In genomic region chr4:40550900-40551546, GRCh38 we compare ENCODE assay signal across 8 cellular contexts.
DNase-seq lines count a peak whose midpoint lies in the region; ATAC-seq, FAIRE-seq and TF ChIP-seq lines count a peak whose summit lies in the region.

No MANE protein-coding gene starts in this region.

- peak; percentile 12 for DNase-seq in activated gamma-delta T cell treated with Interleukin-2 at 50 U/mL for 16 hours
- no peak for DNase-seq in activated gamma-delta T cell (lab: John Stamatoyannopoulos, UW)
- no peak for DNase-seq in epithelial cell of proximal tubule (ENCODE audit: low read depth)
- DNase-seq in omental fat pad (ENCODE audit: low spot score) = no peak
- DNase-seq in frontal cortex (ENCODE audit: low spot score in 2 of 2) = no peak

- H4K20me1 ChIP-seq in SU-DHL-6 (ENCODE audit: low read depth, low read length) = no peaks in the 10 kb centered on the region

- H3K9me2 ChIP-seq in SU-DHL-6 (replicated peaks; ENCODE audit: insufficient read depth, low read length) = no peaks in the 10 kb centered on the region

- no peaks in the 10 kb centered on the region for H3K79me2 ChIP-seq in SU-DHL-6 (ENCODE audit: insufficient read depth, low read length)

- H3K36me3 ChIP-seq in SU-DHL-6 (ENCODE audit: low read length) = no peaks in the 10 kb centered on the region

- no peak for TF ChIP-seq EP300 in Ishikawa (IDR thresholded peaks at IDR 0.05; ENCODE audit: borderline replicate concordance)

- peak; percentile 43; the same call in 1 of the 2 replicates for TF ChIP-seq RAD21 in Ishikawa (IDR thresholded peaks at IDR 0.05; ENCODE audit: low read depth)

- H3K4me3 ChIP-seq in SU-DHL-6 (ENCODE audit: insufficient read depth, low read length, poor library complexity, severe bottlenecking) (no peak overlapping the region), epithelial cell of proximal tubule (ENCODE audit: low read depth, low read length) (peak overlapping the region; percentile 21)

- no peak for FAIRE-seq in frontal cortex (lab: Jason Lieb, UNC)

- H3K27ac ChIP-seq in SU-DHL-6 (ENCODE audit: low read depth, low read length) = no peak overlapping the region

- TF ChIP-seq CTCF in SU-DHL-6 (IDR thresholded peaks at IDR 0.05; ENCODE audit: insufficient read depth, low read length, poor library complexity, severe bottlenecking) (peak; percentile 22), epithelial cell of proximal tubule (conservative IDR thresholded peaks at IDR 0.05; ENCODE audit: low read depth, low read length) (peak; percentile 67), omental fat pad (IDR thresholded peaks at IDR 0.05) (no peak)

- H3K4me2 ChIP-seq in SU-DHL-6 (ENCODE audit: low read depth, low read length, poor library complexity, severe bottlenecking) = peak overlapping the region; percentile 31

- no peak overlapping the region for H3K9ac ChIP-seq in SU-DHL-6 (ENCODE audit: low read length)

- no peaks in the 10 kb centered on the region for H3K27me3 ChIP-seq in SU-DHL-6 (ENCODE audit: low read length)

- no peaks in the 10 kb centered on the region for H3F3A ChIP-seq in SU-DHL-6 (ENCODE audit: insufficient read depth)

- H2AFZ ChIP-seq in SU-DHL-6 (ENCODE audit: low read depth, low read length, severe bottlenecking) = no peak overlapping the region

- ATAC-seq in GM21528 (IDR thresholded peaks at IDR 0.05; ENCODE audit: low FRiP score, unreplicated experiment) (peak; percentile 78), omental fat pad (ENCODE audit: low FRiP score) (peak; percentile 75)

- no peaks in the 10 kb centered on the region for H3K9me3 ChIP-seq in SU-DHL-6 (ENCODE audit: insufficient read depth, low read length)

TF ChIP-seq in Ishikawa, 13 proteins besides CTCF, POLR2A, EP300 and RAD21:
- TF ChIP-seq YY1 (IDR thresholded peaks at IDR 0.05; ENCODE audit: low read depth) (no peak), TCF12 (IDR thresholded peaks at IDR 0.05; ENCODE audit: low read depth) (no peak), USF1 (IDR thresholded peaks at IDR 0.05) (no peak), MAX (IDR thresholded peaks at IDR 0.05) (no peak), FOXM1 (IDR thresholded peaks at IDR 0.05; ENCODE audit: borderline replicate concordance, low read depth) (no peak), TAF1 (IDR thresholded peaks at IDR 0.05; ENCODE audit: low read depth) (no peak), NFIC (IDR thresholded peaks at IDR 0.05) (no peak), CEBPB (IDR thresholded peaks at IDR 0.05) (no peak), ZBTB7A (IDR thresholded peaks at IDR 0.05; ENCODE audit: low read depth) (no peak), EGR1 (IDR thresholded peaks at IDR 0.05) (no peak), TEAD4 (IDR thresholded peaks at IDR 0.05) (no peak), REST (IDR thresholded peaks at IDR 0.05; ENCODE audit: low read depth) (no peak), CREB1 (IDR thresholded peaks at IDR 0.05; ENCODE audit: low read depth) (no peak)

Comparison
In these comparisons a context has a peak if more than half of its experiments do, and no peak if none do; other contexts are left out.
1. CTCF ChIP-seq: peak in SU-DHL-6 (single experiment) and epithelial cell of proximal tubule (single experiment); none in omental fat pad (0 of 3).